10 cellular contexts compared by ENCODE assay signal in genomic region chr10:22491931-22492615, GRCh38.
A peak's percentile ranks its signal among the peaks of the same experiment; 100 is the strongest.
DNase-seq lines count a peak whose midpoint lies in the region; ATAC-seq and TF ChIP-seq lines count a peak whose summit lies in the region.
"Had no signal": no experiment of that assay in that cellular context is flagged by ENCODE, and none has a peak within 500 bp of the region (broad histone marks: within the 10 kb centered on the region; RNA-seq: fewer than 3 reads in every experiment).

No MANE protein-coding gene starts in this region.

- no peak overlapping the region for H3K27ac Mint-ChIP-seq in activated T-helper 2 cell treated with anti-CD3 and anti-CD28 coated beads, Interferon-gamma antibody, Interleukin-2, Interleukin-4, amounts not matched to agents 10 μg/mL and 5 μg/mL and 100 μg/mL, durations not matched to agents 14 hours and 24 hours and 36 hours
- H3K27ac Mint-ChIP-seq in endothelial cell (ENCODE audit: unreplicated experiment) = no peak overlapping the region
- H3K27ac Mint-ChIP-seq in mesothelial cell of epicardium = no peak overlapping the region

- peaks cover 14% of the 10 kb centered on the region for H3K4me1 Mint-ChIP-seq in activated T-helper 2 cell treated with anti-CD3 and anti-CD28 coated beads, Interferon-gamma antibody, Interleukin-2, Interleukin-4, amounts not matched to agents 10 μg/mL and 5 μg/mL and 100 μg/mL, durations not matched to agents 14 hours and 24 hours and 36 hours (ENCODE audit: low read depth)
- H3K4me1 Mint-ChIP-seq in endothelial cell (ENCODE audit: unreplicated experiment) (no peaks in the 10 kb centered on the region), mesothelial cell of epicardium (peaks cover 3% of the 10 kb centered on the region)

- no peaks in the 10 kb centered on the region for H3K9me3 Mint-ChIP-seq in activated T-helper 2 cell treated with anti-CD3 and anti-CD28 coated beads, Interferon-gamma antibody, Interleukin-2, Interleukin-4, amounts not matched to agents 10 μg/mL and 5 μg/mL and 100 μg/mL, durations not matched to agents 14 hours and 24 hours and 36 hours
- no peaks in the 10 kb centered on the region for H3K9me3 Mint-ChIP-seq in endothelial cell (ENCODE audit: unreplicated experiment)
- H3K9me3 Mint-ChIP-seq in mesothelial cell of epicardium = no peaks in the 10 kb centered on the region

- intact Hi-C loops in activated T-helper 2 cell treated with anti-CD3 and anti-CD28 coated beads, Interferon-gamma antibody, Interleukin-2, Interleukin-4, amounts not matched to agents 10 μg/mL and 5 μg/mL and 100 μg/mL, durations not matched to agents 14 hours and 24 hours and 36 hours (cut with micrococcal nuclease) = no loop called here
- intact Hi-C loops in OCI-LY7 (cut with micrococcal nuclease; ENCODE audit: unreplicated experiment) = no loop called here

- H4K20me1 ChIP-seq in BLaER1 treated with 17β-estradiol and CSF1 and Interleukin-3, amounts not matched to agents 10 nM and 100 nM = no peaks in the 10 kb centered on the region
- no peaks in the 10 kb centered on the region for H4K20me1 ChIP-seq in OCI-LY7 (ENCODE audit: insufficient read depth, low read length)
- H4K20me1 ChIP-seq: BLaER1 had no signal

- H3K27ac ChIP-seq in BLaER1 treated with 17β-estradiol and CSF1 and Interleukin-3, amounts not matched to agents 10 nM and 100 nM = no peak overlapping the region
- H3K27ac ChIP-seq in OCI-LY7 (ENCODE audit: low read depth, low read length, poor library complexity, severe bottlenecking) = no peak overlapping the region
- H3K27ac ChIP-seq: BLaER1 had no signal

- no peaks in the 10 kb centered on the region for H3K9me3 ChIP-seq in BLaER1 treated with 17β-estradiol and CSF1 and Interleukin-3, amounts not matched to agents 10 nM and 100 nM (replicated peaks in 1 of 11)
- H3K9me3 ChIP-seq in OCI-LY7 (ENCODE audit: low read length) = no peaks in the 10 kb centered on the region
- H3K9me3 ChIP-seq: BLaER1 had no signal

- TF ChIP-seq CTCF in endothelial cell (IDR thresholded peaks at IDR 0.05; ENCODE audit: unreplicated experiment) (no peak), mesothelial cell of epicardium (IDR thresholded peaks at IDR 0.05; ENCODE audit: unreplicated experiment) (no peak), OCI-LY7 (conservative IDR thresholded peaks at IDR 0.05; ENCODE audit: low read length) (no peak)

- no peak overlapping the region for H2AFZ ChIP-seq in OCI-LY7 (ENCODE audit: low read length)

- H3K4me2 ChIP-seq in BLaER1 treated with 17β-estradiol and CSF1 and Interleukin-3, amounts not matched to agents 10 nM and 100 nM = peak overlapping the region in 8 of 11 experiments; percentile 10 to 62 (median 50); a peak in 16 of 22 replicates
- H3K4me2 ChIP-seq in OCI-LY7 (ENCODE audit: low read length) = no peak overlapping the region
- H3K4me2 ChIP-seq: BLaER1 had no signal

- no peaks in the 10 kb centered on the region for H3K36me3 ChIP-seq in BLaER1 treated with 17β-estradiol and CSF1 and Interleukin-3, amounts not matched to agents 10 nM and 100 nM
- H3K36me3 ChIP-seq in OCI-LY7 (ENCODE audit: insufficient read depth, low read length) = no peaks in the 10 kb centered on the region
- H3K36me3 ChIP-seq: BLaER1 had no signal

- peak; percentile 53 for ATAC-seq in GM18508 (IDR thresholded peaks at IDR 0.05; ENCODE audit: insufficient read depth, unreplicated experiment)
- ATAC-seq in HG02840 (IDR thresholded peaks at IDR 0.05; ENCODE audit: low FRiP score, unreplicated experiment) = no peak

- H3K27me3 ChIP-seq in BLaER1 treated with 17β-estradiol and CSF1 and Interleukin-3, amounts not matched to agents 10 nM and 100 nM = no peaks in the 10 kb centered on the region
- H3K27me3 ChIP-seq: BLaER1 had no signal

- no TSS peak for BruUV-seq in OCI-LY7 (replicated peaks; lab: Mats Ljungman, UMichigan)

- H3K4me1 ChIP-seq in BLaER1 treated with 17β-estradiol and CSF1 and Interleukin-3, amounts not matched to agents 10 nM and 100 nM = peaks cover 0 to 29% (median 13%) of the 10 kb centered on the region in 10 experiments; a peak in 12 of 20 replicates
- H3K4me1 ChIP-seq in OCI-LY7 (ENCODE audit: insufficient read depth, low read length, poor library complexity, severe bottlenecking) = no peaks in the 10 kb centered on the region

- H3K79me2 ChIP-seq in OCI-LY7 (ENCODE audit: insufficient read depth, low read depth, low read length) = no peaks in the 10 kb centered on the region

- no peak overlapping the region for H3K4me3 ChIP-seq in BLaER1 treated with 17β-estradiol and CSF1 and Interleukin-3, amounts not matched to agents 10 nM and 100 nM
- no peak overlapping the region for H3K4me3 ChIP-seq in OCI-LY7 (ENCODE audit: low read depth, low read length, poor library complexity, severe bottlenecking)
- H3K4me3 ChIP-seq: BLaER1 had no signal

- DNase-seq in Kasumi-1 (lab: John Stamatoyannopoulos, UW) = peak; percentile 54 to 71
- peak; percentile 21 for DNase-seq in activated T-helper 2 cell treated with anti-CD3 and anti-CD28 coated beads, Interferon-gamma antibody, Interleukin-2, Interleukin-4, amounts not matched to agents 10 μg/mL and 5 μg/mL and 100 μg/mL, durations not matched to agents 14 hours and 24 hours and 36 hours (ENCODE audit: low spot score)
- no peak for DNase-seq in endothelial cell (ENCODE audit: low spot score)
- DNase-seq in mesothelial cell of epicardium (ENCODE audit: low spot score in 2 of 2, unreplicated experiment in 2 of 2) = no peak
- DNase-seq in OCI-LY7 (ENCODE audit: low spot score) = no peak
- DNase-seq: activated CD4-positive, CD25-positive, alpha-beta regulatory T cell treated with anti-CD3 and anti-CD28 coated beads, Interleukin-2, amount 50 U/mL, for 72 hours had no signal

- no peak overlapping the region for H3K9ac ChIP-seq in BLaER1 treated with 17β-estradiol and CSF1 and Interleukin-3, amounts not matched to agents 10 nM and 100 nM
- H3K9ac ChIP-seq: BLaER1 had no signal

- H3K9me2 ChIP-seq in OCI-LY7 (ENCODE audit: insufficient read depth, low read length) = no peaks in the 10 kb centered on the region

- CTCF ChIA-PET in OCI-LY7 (lab: Charles Lee; ENCODE audit: unreplicated experiment) = no interaction called here

- no peak overlapping the region for H3K4me3 Mint-ChIP-seq in activated T-helper 2 cell treated with anti-CD3 and anti-CD28 coated beads, Interferon-gamma antibody, Interleukin-2, Interleukin-4, amounts not matched to agents 10 μg/mL and 5 μg/mL and 100 μg/mL, durations not matched to agents 14 hours and 24 hours and 36 hours (ENCODE audit: low read depth)
- H3K4me3 Mint-ChIP-seq in endothelial cell (ENCODE audit: unreplicated experiment) = no peak overlapping the region
- no peak overlapping the region for H3K4me3 Mint-ChIP-seq in mesothelial cell of epicardium

- POLR2A ChIA-PET in OCI-LY7 (lab: Charles Lee) = interaction anchor here (0.6 kb wide), 1 partner anchor 46 kb away, joined by 3 read pairs; no protein-coding TSS in a partner anchor

- H3K36me3 Mint-ChIP-seq in activated T-helper 2 cell treated with anti-CD3 and anti-CD28 coated beads, Interferon-gamma antibody, Interleukin-2, Interleukin-4, amounts not matched to agents 10 μg/mL and 5 μg/mL and 100 μg/mL, durations not matched to agents 14 hours and 24 hours and 36 hours (ENCODE audit: low read depth) = no peaks in the 10 kb centered on the region
- H3K36me3 Mint-ChIP-seq in endothelial cell (ENCODE audit: low read depth, unreplicated experiment) = no peaks in the 10 kb centered on the region
- no peaks in the 10 kb centered on the region for H3K36me3 Mint-ChIP-seq in mesothelial cell of epicardium

- H3K27me3 Mint-ChIP-seq in activated T-helper 2 cell treated with anti-CD3 and anti-CD28 coated beads, Interferon-gamma antibody, Interleukin-2, Interleukin-4, amounts not matched to agents 10 μg/mL and 5 μg/mL and 100 μg/mL, durations not matched to agents 14 hours and 24 hours and 36 hours (ENCODE audit: low read depth) = peaks cover 17% of the 10 kb centered on the region
- H3K27me3 Mint-ChIP-seq in endothelial cell (ENCODE audit: unreplicated experiment) = no peaks in the 10 kb centered on the region
- H3K27me3 Mint-ChIP-seq in mesothelial cell of epicardium (ENCODE audit: low read depth) = peaks cover 1% of the 10 kb centered on the region

Comparison
In these comparisons a context has a peak if more than half of its experiments do, and no peak if none do; other contexts are left out.
1. DNase-seq: peak in Kasumi-1 (2 of 2) and activated T-helper 2 cell treated with anti-CD3 and anti-CD28 coated beads, Interferon-gamma antibody, Interleukin-2, Interleukin-4, amounts not matched to agents 10 μg/mL and 5 μg/mL and 100 μg/mL, durations not matched to agents 14 hours and 24 hours and 36 hours (single experiment); none in endothelial cell (single experiment), mesothelial cell of epicardium (0 of 2) and OCI-LY7 (single experiment).